1 cellular context compared by ENCODE assay signal in genomic region chr16:2682209-2683021, GRCh38.
TF ChIP-seq lines count a peak whose summit lies in the region.

KCTD5 (plus strand) TSS chr16:2682523; CDS start chr16:2682549, 26 bp downstream.

TF ChIP-seq in WTC11, 78 proteins besides CTCF, POLR2A, EP300 and RAD21 (continued from another document):
- TF ChIP-seq EMX1 (CRISPR knock-in tag; IDR thresholded peaks at IDR 0.05) (0 out of 2 replicates have a peak, but pooled peaks have one; percentile 29), USF2 (CRISPR knock-in tag; IDR thresholded peaks at IDR 0.05) (peak; percentile 94), CREB1 (CRISPR knock-in tag; IDR thresholded peaks at IDR 0.05) (peak; percentile 90), MAX (CRISPR knock-in tag; IDR thresholded peaks at IDR 0.05) (peak; percentile 97), NFE2L1 (CRISPR knock-in tag; IDR thresholded peaks at IDR 0.05) (peak; percentile 93), SOX15 (CRISPR knock-in tag; IDR thresholded peaks at IDR 0.05) (no peak), MXD4 (CRISPR knock-in tag; IDR thresholded peaks at IDR 0.05; ENCODE audit: borderline replicate concordance) (no peak), ZNF423 (CRISPR knock-in tag; IDR thresholded peaks at IDR 0.05) (no peak), ZNF396 (CRISPR knock-in tag; IDR thresholded peaks at IDR 0.05; ENCODE audit: borderline replicate concordance) (no peak), NR1H2 (CRISPR knock-in tag; IDR thresholded peaks at IDR 0.05) (peak; percentile 93), NR3C1 (CRISPR knock-in tag; conservative IDR thresholded peaks at IDR 0.05; ENCODE audit: low read depth) (0 out of 2 replicates have a peak, but pooled peaks have one; percentile 57), NFATC4 (CRISPR knock-in tag; IDR thresholded peaks at IDR 0.05) (no peak), PREB (CRISPR knock-in tag; IDR thresholded peaks at IDR 0.05; ENCODE audit: borderline replicate concordance) (0 out of 2 replicates have a peak, but pooled peaks have one; percentile 64), E2F1 (CRISPR knock-in tag; IDR thresholded peaks at IDR 0.05) (peak; percentile 94), ATF3 (CRISPR knock-in tag; conservative IDR thresholded peaks at IDR 0.05) (no peak), ZBTB21 (CRISPR knock-in tag; IDR thresholded peaks at IDR 0.05; ENCODE audit: borderline replicate concordance) (peak; percentile 97), ZNF317 (CRISPR knock-in tag; IDR thresholded peaks at IDR 0.05; ENCODE audit: borderline replicate concordance, low read depth) (peak; percentile 37; the same call in 1 of the 2 replicates), MYBL2 (CRISPR knock-in tag; IDR thresholded peaks at IDR 0.05) (peak; percentile 62; the same call in 1 of the 2 replicates), NFYB (CRISPR knock-in tag; conservative IDR thresholded peaks at IDR 0.05; ENCODE audit: low read depth) (no peak), CBFB (CRISPR knock-in tag; IDR thresholded peaks at IDR 0.05; ENCODE audit: low read depth) (peak; percentile 93; the same call in 1 of the 2 replicates), ZNF425 (CRISPR knock-in tag; conservative IDR thresholded peaks at IDR 0.05) (no peak), AR (CRISPR knock-in tag; IDR thresholded peaks at IDR 0.05) (no peak), CREM (CRISPR knock-in tag; IDR thresholded peaks at IDR 0.05) (peak; percentile 88), FOXP4 (CRISPR knock-in tag; IDR thresholded peaks at IDR 0.05) (peak; percentile 97), RORB (CRISPR knock-in tag; IDR thresholded peaks at IDR 0.05) (no peak), OVOL2 (CRISPR knock-in tag; IDR thresholded peaks at IDR 0.05; ENCODE audit: borderline replicate concordance) (no peak), NR2C2 (CRISPR knock-in tag; IDR thresholded peaks at IDR 0.05) (peak; percentile 74), SMAD4 (CRISPR knock-in tag; IDR thresholded peaks at IDR 0.05) (0 out of 2 replicates have a peak, but pooled peaks have one; percentile 55), ZNF512 (CRISPR knock-in tag; IDR thresholded peaks at IDR 0.05; ENCODE audit: borderline replicate concordance) (no peak), MLX (CRISPR knock-in tag; IDR thresholded peaks at IDR 0.05) (no peak), GTF2I (CRISPR knock-in tag; conservative IDR thresholded peaks at IDR 0.05) (no peak), TEAD4 (CRISPR knock-in tag; IDR thresholded peaks at IDR 0.05) (0 out of 2 replicates have a peak, but pooled peaks have one; percentile 16), AFF4 (CRISPR knock-in tag; IDR thresholded peaks at IDR 0.05; ENCODE audit: borderline replicate concordance) (peak; percentile 93; the same call in 1 of the 2 replicates), ZMAT4 (CRISPR knock-in tag; IDR thresholded peaks at IDR 0.05) (no peak), ERG (CRISPR knock-in tag; IDR thresholded peaks at IDR 0.05) (no peak; the same call in 1 of the 2 replicates), ZNF121 (CRISPR knock-in tag; IDR thresholded peaks at IDR 0.05) (no peak), ZNF671 (CRISPR knock-in tag; IDR thresholded peaks at IDR 0.05) (no peak), KAT7 (CRISPR knock-in tag; IDR thresholded peaks at IDR 0.05; ENCODE audit: borderline replicate concordance) (0 out of 2 replicates have a peak, but pooled peaks have one; percentile 92), HMGA2 (CRISPR knock-in tag; IDR thresholded peaks at IDR 0.05) (no peak)
TF ChIP-seq in WTC11: peak in this region for 46.
